Comparison of ENCODE assay signal across 21 cellular contexts in genomic region chr1:234000557-234001081, GRCh38.
DNase-seq lines count a peak whose midpoint lies in the region; FAIRE-seq lines count a peak whose summit lies in the region.
"Had no signal": no experiment of that assay in that cellular context is flagged by ENCODE, and none has a peak within 500 bp of the region (broad histone marks: within the 10 kb centered on the region; RNA-seq: fewer than 3 reads in every experiment).

No MANE protein-coding gene starts in this region.

- DNase-seq in NCI-H82 (lab: John Stamatoyannopoulos, UW) (peak; percentile 27), NCI-H82 treated with DMSO at 0.1 percent for 48 hours (lab: John Stamatoyannopoulos, UW; ENCODE audit: unreplicated experiment) (no peak), inferior parietal cortex (ENCODE audit: extremely low spot score) (peak; percentile 29), substantia nigra (lab: John Stamatoyannopoulos, UW) (peak in 13 of 49 donors; percentile 1 to 31 (median 5)), HK-2 (ENCODE audit: unreplicated experiment) (no peak), urothelium cell line (ENCODE audit: low spot score) (no peak), GDM1 (lab: John Stamatoyannopoulos, UW) (no peak)
- DNase-seq: activated CD4-positive, alpha-beta T cell treated with anti-CD3 and anti-CD28 coated beads, Interleukin-2, amount 50 U/mL, for 4 hours; cerebellar nuclear complex; DND-41; KBM-7; MM.1S; NCI-H146; NCI-H774; small intestine; stimulated activated CD4-positive, alpha-beta T cell treated with anti-CD3 and anti-CD28 coated beads, Interleukin-1b, Interleukin-23, amount 100 ng/mL, for 48 hours; T1000 had no signal

- H3K27ac ChIP-seq in angular gyrus (ENCODE audit: low read depth, low read length) (peak overlapping the region; percentile 41), substantia nigra (ENCODE audit: low read depth, low read length, poor library complexity, severe bottlenecking) (peak overlapping the region; percentile 2)
- H3K27ac ChIP-seq: A549, ascending aorta had no signal

- no peak for FAIRE-seq in urothelium cell line (lab: Jason Lieb, UNC)
- FAIRE-seq: A549, GM12878, small intestine had no signal

Comparison
In these comparisons a context has a peak if more than half of its experiments do, and no peak if none do; other contexts are left out.
1. DNase-seq: peak in NCI-H82 (single experiment) and inferior parietal cortex (single experiment); none in NCI-H82 treated with DMSO at 0.1 percent for 48 hours (single experiment), HK-2 (single experiment), urothelium cell line (single experiment) and GDM1 (single experiment).